1 cellular context compared by ENCODE assay signal in the genomic region with DNA sequence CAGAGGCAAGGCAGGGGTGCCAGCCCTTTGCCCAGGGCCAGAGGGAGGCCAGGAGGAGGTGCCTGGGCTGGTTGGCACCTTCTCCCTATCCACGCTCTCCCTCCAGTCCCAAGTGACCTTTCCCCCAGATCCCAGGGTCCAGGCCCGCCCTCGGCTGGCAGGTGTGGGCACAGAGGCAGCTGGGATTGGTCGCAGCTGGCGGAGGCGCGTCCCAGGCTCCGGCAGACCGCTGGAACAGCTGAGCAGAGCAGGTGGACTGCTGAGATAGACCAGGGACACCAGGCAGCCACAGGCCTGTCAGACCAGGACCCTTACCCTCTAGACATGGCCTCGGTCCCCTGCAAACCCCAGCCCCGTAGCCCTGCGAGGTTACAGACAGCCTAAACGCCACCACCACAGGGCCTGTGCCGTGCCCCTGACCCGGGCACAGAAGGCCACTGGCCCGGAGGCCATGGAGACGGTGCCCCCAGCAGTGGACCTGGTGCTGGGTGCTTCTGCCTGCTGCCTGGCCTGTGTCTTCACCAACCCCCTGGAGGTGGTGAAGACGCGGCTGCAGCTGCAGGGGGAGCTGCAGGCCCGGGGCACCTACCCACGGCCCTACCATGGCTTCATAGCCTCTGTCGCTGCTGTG.
A peak's percentile ranks its signal among the peaks of the same experiment; 100 is the strongest.
TF ChIP-seq lines count a peak whose summit lies in the region.

Gene SLC25A34 (plus strand): TSS at position 224 of the 631 bp plus-strand sequence. CDS start 228 bp downstream, at position 452.

TF ChIP-seq in HepG2, 621 proteins besides CTCF, POLR2A, EP300 and RAD21 (continued from another document and continues in another):
- TF ChIP-seq, protein P1, sequence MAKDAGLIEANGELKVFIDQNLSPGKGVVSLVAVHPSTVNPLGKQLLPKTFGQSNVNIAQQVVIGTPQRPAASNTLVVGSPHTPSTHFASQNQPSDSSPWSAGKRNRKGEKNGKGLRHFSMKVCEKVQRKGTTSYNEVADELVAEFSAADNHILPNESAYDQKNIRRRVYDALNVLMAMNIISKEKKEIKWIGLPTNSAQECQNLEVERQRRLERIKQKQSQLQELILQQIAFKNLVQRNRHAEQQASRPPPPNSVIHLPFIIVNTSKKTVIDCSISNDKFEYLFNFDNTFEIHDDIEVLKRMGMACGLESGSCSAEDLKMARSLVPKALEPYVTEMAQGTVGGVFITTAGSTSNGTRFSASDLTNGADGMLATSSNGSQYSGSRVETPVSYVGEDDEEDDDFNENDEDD (CRISPR knock-in tag; IDR thresholded peaks at IDR 0.05; ENCODE audit: borderline replicate concordance), result 0 out of 2 replicates have a peak, but pooled peaks have one; percentile 23
- TF ChIP-seq ZNF343 (CRISPR knock-in tag; IDR thresholded peaks at IDR 0.05) (no peak), REXO4 (CRISPR knock-in tag; IDR thresholded peaks at IDR 0.05; ENCODE audit: borderline replicate concordance) (no peak), NCOA1 (CRISPR knock-in tag; IDR thresholded peaks at IDR 0.05) (no peak), MEIS2 (CRISPR knock-in tag; IDR thresholded peaks at IDR 0.05) (no peak), GRHL1 (CRISPR knock-in tag; conservative IDR thresholded peaks at IDR 0.05) (no peak), ZFP36L2 (CRISPR knock-in tag; IDR thresholded peaks at IDR 0.05) (no peak), FOSL1 (CRISPR knock-in tag; IDR thresholded peaks at IDR 0.05; ENCODE audit: borderline replicate concordance) (no peak), SP5 (CRISPR knock-in tag; IDR thresholded peaks at IDR 0.05; ENCODE audit: borderline replicate concordance, low read depth) (0 out of 2 replicates have a peak, but pooled peaks have one; percentile 35), HOXA3 (CRISPR knock-in tag; IDR thresholded peaks at IDR 0.05) (no peak), ZNF550 (CRISPR knock-in tag; IDR thresholded peaks at IDR 0.05; ENCODE audit: borderline replicate concordance) (no peak), ATM (IDR thresholded peaks at IDR 0.05; ENCODE audit: borderline replicate concordance) (no peak), KAT7 (CRISPR knock-in tag; IDR thresholded peaks at IDR 0.05; ENCODE audit: borderline replicate concordance) (0 out of 2 replicates have a peak, but pooled peaks have one; percentile 20), MED13 (CRISPR knock-in tag; IDR thresholded peaks at IDR 0.05) (no peak), ZSCAN20 (CRISPR knock-in tag; IDR thresholded peaks at IDR 0.05; ENCODE audit: borderline replicate concordance) (no peak), ZNF546 (CRISPR knock-in tag; conservative IDR thresholded peaks at IDR 0.05) (no peak), FOXP4 (CRISPR knock-in tag; IDR thresholded peaks at IDR 0.05) (no peak), TBL1XR1 (IDR thresholded peaks at IDR 0.05; ENCODE audit: borderline replicate concordance, low read length, partially characterized antibody) (no peak), ZBTB7A (CRISPR knock-in tag; IDR thresholded peaks at IDR 0.05) (no peak), TARDBP (CRISPR knock-in tag; IDR thresholded peaks at IDR 0.05) (no peak), RBFOX2 (IDR thresholded peaks at IDR 0.05; ENCODE audit: low read depth, low read length) (0 out of 2 replicates have a peak, but pooled peaks have one; percentile 24), HNRNPLL (IDR thresholded peaks at IDR 0.05; ENCODE audit: low read depth, low read length, poor library complexity, severe bottlenecking) (peak; percentile 25), NFKB2 (CRISPR knock-in tag; IDR thresholded peaks at IDR 0.05; ENCODE audit: borderline replicate concordance) (no peak), BRD4 (CRISPR knock-in tag; IDR thresholded peaks at IDR 0.05) (no peak), ZNF484 (CRISPR knock-in tag; IDR thresholded peaks at IDR 0.05; ENCODE audit: borderline replicate concordance, low read depth) (no peak), NR3C1 (CRISPR knock-in tag; IDR thresholded peaks at IDR 0.05) (no peak), RAD51 (IDR thresholded peaks at IDR 0.05; ENCODE audit: borderline replicate concordance) (no peak), ZFX (CRISPR knock-in tag; IDR thresholded peaks at IDR 0.05; ENCODE audit: low read depth) (peak; percentile 53; the same call in 1 of the 2 replicates), ZNF205 (CRISPR knock-in tag; IDR thresholded peaks at IDR 0.05) (no peak), FOXO4 (CRISPR knock-in tag; conservative IDR thresholded peaks at IDR 0.05) (no peak), HNF4A (CRISPR knock-in tag; IDR thresholded peaks at IDR 0.05) (peak; percentile 53), ZNF788 (CRISPR knock-in tag; IDR thresholded peaks at IDR 0.05; ENCODE audit: borderline replicate concordance) (0 out of 2 replicates have a peak, but pooled peaks have one; percentile 27), SYNCRIP (IDR thresholded peaks at IDR 0.05; ENCODE audit: insufficient read depth, low read depth, low read length) (no peak), ZNF350 (CRISPR knock-in tag; IDR thresholded peaks at IDR 0.05; ENCODE audit: borderline replicate concordance, low read depth) (0 out of 2 replicates have a peak, but pooled peaks have one; percentile 53), RXRA (CRISPR knock-in tag; IDR thresholded peaks at IDR 0.05) (peak; percentile 94), SOX5 (CRISPR knock-in tag; IDR thresholded peaks at IDR 0.05; ENCODE audit: borderline replicate concordance) (no peak), HNRNPL (IDR thresholded peaks at IDR 0.05; ENCODE audit: low read depth, low read length) (peak; percentile 91), REL (CRISPR knock-in tag; conservative IDR thresholded peaks at IDR 0.05) (no peak), ZNF782 (CRISPR knock-in tag; IDR thresholded peaks at IDR 0.05; ENCODE audit: borderline replicate concordance) (no peak), ZNF263 (CRISPR knock-in tag; IDR thresholded peaks at IDR 0.05) (no peak), ZNF275 (CRISPR knock-in tag; IDR thresholded peaks at IDR 0.05; ENCODE audit: borderline replicate concordance) (no peak), FOXO1 (CRISPR knock-in tag; IDR thresholded peaks at IDR 0.05) (peak; percentile 19; the same call in 1 of the 2 replicates), FOXA3 (CRISPR knock-in tag; IDR thresholded peaks at IDR 0.05) (no peak), ZNF354B (CRISPR knock-in tag; IDR thresholded peaks at IDR 0.05) (no peak), KDM3A (CRISPR knock-in tag; IDR thresholded peaks at IDR 0.05; ENCODE audit: low read depth) (0 out of 2 replicates have a peak, but pooled peaks have one; percentile 17), TOPORS (CRISPR knock-in tag; IDR thresholded peaks at IDR 0.05) (no peak), ZNF264 (CRISPR knock-in tag; IDR thresholded peaks at IDR 0.05) (no peak), PCBP1 (IDR thresholded peaks at IDR 0.05; ENCODE audit: borderline replicate concordance, low read depth, low read length) (0 out of 2 replicates have a peak, but pooled peaks have one; percentile 74)
- TF ChIP-seq, protein P2, sequence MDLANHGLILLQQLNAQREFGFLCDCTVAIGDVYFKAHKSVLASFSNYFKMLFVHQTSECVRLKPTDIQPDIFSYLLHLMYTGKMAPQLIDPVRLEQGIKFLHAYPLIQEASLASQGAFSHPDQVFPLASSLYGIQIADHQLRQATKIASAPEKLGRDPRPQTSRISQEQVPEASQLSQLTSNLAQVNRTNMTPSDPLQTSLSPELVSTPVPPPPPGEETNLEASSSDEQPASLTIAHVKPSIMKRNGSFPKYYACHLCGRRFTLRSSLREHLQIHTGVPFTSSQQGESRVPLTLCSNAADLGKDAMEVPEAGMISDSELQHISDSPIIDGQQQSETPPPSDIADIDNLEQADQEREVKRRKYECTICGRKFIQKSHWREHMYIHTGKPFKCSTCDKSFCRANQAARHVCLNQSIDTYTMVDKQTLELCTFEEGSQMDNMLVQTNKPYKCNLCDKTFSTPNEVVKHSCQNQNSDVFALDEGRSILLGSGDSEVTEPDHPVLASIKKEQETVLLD (CRISPR knock-in tag; IDR thresholded peaks at IDR 0.05; ENCODE audit: low read depth), result no peak
- TF ChIP-seq, protein P3, sequence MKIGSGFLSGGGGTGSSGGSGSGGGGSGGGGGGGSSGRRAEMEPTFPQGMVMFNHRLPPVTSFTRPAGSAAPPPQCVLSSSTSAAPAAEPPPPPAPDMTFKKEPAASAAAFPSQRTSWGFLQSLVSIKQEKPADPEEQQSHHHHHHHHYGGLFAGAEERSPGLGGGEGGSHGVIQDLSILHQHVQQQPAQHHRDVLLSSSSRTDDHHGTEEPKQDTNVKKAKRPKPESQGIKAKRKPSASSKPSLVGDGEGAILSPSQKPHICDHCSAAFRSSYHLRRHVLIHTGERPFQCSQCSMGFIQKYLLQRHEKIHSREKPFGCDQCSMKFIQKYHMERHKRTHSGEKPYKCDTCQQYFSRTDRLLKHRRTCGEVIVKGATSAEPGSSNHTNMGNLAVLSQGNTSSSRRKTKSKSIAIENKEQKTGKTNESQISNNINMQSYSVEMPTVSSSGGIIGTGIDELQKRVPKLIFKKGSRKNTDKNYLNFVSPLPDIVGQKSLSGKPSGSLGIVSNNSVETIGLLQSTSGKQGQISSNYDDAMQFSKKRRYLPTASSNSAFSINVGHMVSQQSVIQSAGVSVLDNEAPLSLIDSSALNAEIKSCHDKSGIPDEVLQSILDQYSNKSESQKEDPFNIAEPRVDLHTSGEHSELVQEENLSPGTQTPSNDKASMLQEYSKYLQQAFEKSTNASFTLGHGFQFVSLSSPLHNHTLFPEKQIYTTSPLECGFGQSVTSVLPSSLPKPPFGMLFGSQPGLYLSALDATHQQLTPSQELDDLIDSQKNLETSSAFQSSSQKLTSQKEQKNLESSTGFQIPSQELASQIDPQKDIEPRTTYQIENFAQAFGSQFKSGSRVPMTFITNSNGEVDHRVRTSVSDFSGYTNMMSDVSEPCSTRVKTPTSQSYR (CRISPR knock-in tag; IDR thresholded peaks at IDR 0.05; ENCODE audit: borderline replicate concordance), result no peak
- TF ChIP-seq, protein P4, sequence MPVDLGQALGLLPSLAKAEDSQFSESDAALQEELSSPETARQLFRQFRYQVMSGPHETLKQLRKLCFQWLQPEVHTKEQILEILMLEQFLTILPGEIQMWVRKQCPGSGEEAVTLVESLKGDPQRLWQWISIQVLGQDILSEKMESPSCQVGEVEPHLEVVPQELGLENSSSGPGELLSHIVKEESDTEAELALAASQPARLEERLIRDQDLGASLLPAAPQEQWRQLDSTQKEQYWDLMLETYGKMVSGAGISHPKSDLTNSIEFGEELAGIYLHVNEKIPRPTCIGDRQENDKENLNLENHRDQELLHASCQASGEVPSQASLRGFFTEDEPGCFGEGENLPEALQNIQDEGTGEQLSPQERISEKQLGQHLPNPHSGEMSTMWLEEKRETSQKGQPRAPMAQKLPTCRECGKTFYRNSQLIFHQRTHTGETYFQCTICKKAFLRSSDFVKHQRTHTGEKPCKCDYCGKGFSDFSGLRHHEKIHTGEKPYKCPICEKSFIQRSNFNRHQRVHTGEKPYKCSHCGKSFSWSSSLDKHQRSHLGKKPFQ (CRISPR knock-in tag; IDR thresholded peaks at IDR 0.05; ENCODE audit: insufficient replicate concordance), result no peak
